Comparison of ENCODE assay signal across 19 cellular contexts in genomic region chr10:26642896-26643653, GRCh38. TPM values are rescaled to one million over a fixed set of nuclear protein-coding genes. Genes with fewer than 3 reads are reported as not detected.
A peak's percentile ranks its signal among the peaks of the same experiment; 100 is the strongest.
DNase-seq lines count a peak whose midpoint lies in the region; ATAC-seq, FAIRE-seq and TF ChIP-seq lines count a peak whose summit lies in the region.
"Had no signal": no experiment of that assay in that cellular context is flagged by ENCODE, and none has a peak within 500 bp of the region (broad histone marks: within the 10 kb centered on the region; RNA-seq: fewer than 3 reads in every experiment).

No MANE protein-coding gene starts in this region.

- no peak for TF ChIP-seq POLR2A in H1 (IDR thresholded peaks at IDR 0.05; ENCODE audit: control extremely low read depth in 1 of 2, low read depth in 2 of 2, low read length in 2 of 2)

- H3K79me1 ChIP-seq in H1 (ENCODE audit: low read depth, low read length), result no peaks in the 10 kb centered on the region

- no peak overlapping the region for H3K4ac ChIP-seq in H1 (replicated peaks; ENCODE audit: insufficient read length, low read depth, low read length)

- no peak overlapping the region for H2BK5ac ChIP-seq in H1 (ENCODE audit: low read depth, low read length)

- no peaks in the 10 kb centered on the region for H4K20me1 ChIP-seq in H1 (replicated peaks in 1 of 2; ENCODE audit: control insufficient read depth in 1 of 2, insufficient read depth in 2 of 2, low read length in 2 of 2)

- POLR2A ChIA-PET in H1 (lab: Charles Lee; ENCODE audit: partially characterized antibody), result interaction anchor here (0.6 kb wide), 1 partner anchor 22 kb away, joined by 3 read pairs; no protein-coding TSS in a partner anchor

- no peak overlapping the region for H4K5ac ChIP-seq in H1 (ENCODE audit: insufficient read length, low read depth, low read length)

- 87% methylated on average over 23 of the region's 32 CpGs; no CpG with 5 or more reads in 1 of the 2 experiments for WGBS in H1 (ENCODE audit: extremely low coverage in 1 of 2, insufficient coverage in 1 of 2, insufficient read length in 1 of 2, insufficient replicate concordance in 2 of 2, low coverage in 1 of 2, low lambda C conversion rate in 2 of 2, missing lambda C conversion rate in 1 of 2), 2 experiments

- H3K36me3 ChIP-seq in H1 (ENCODE audit: control insufficient read depth in 2 of 4, insufficient read depth in 4 of 4, low read length in 3 of 4), result no peaks in the 10 kb centered on the region
- H3K36me3 ChIP-seq: BE2C, SJSA1 had no signal

- H3K56ac ChIP-seq in H1 (replicated peaks; ENCODE audit: insufficient read length, low read depth, low read length), result no peak overlapping the region

- no peak overlapping the region for H3K27ac Mint-ChIP-seq in stimulated activated effector memory CD8-positive, alpha-beta T cell treated with anti-CD3 and anti-CD28 coated beads, Interleukin-12 subunit alpha, Interleukin-12 subunit beta, amount 100 ng/mL, for 72 hours
- H3K27ac Mint-ChIP-seq: CD4-positive, alpha-beta T cell had no signal

- H3K27me3 ChIP-seq in H1 (replicated peaks in 1 of 4; ENCODE audit: control insufficient read depth in 3 of 4, extremely low read depth in 1 of 4, insufficient read depth in 3 of 4, low read length in 3 of 4), result no peaks in the 10 kb centered on the region
- H3K27me3 ChIP-seq: BE2C, SJSA1 had no signal

- no peaks in the 10 kb centered on the region for H3K4me1 Mint-ChIP-seq in stimulated activated effector memory CD8-positive, alpha-beta T cell treated with anti-CD3 and anti-CD28 coated beads, Interleukin-12 subunit alpha, Interleukin-12 subunit beta, amount 100 ng/mL, for 72 hours
- H3K4me1 Mint-ChIP-seq: IgD-negative memory B cell had no signal

- no peaks in the 10 kb centered on the region for H3K36me3 Mint-ChIP-seq in stimulated activated effector memory CD8-positive, alpha-beta T cell treated with anti-CD3 and anti-CD28 coated beads, Interleukin-12 subunit alpha, Interleukin-12 subunit beta, amount 100 ng/mL, for 72 hours
- H3K36me3 Mint-ChIP-seq: IgD-negative memory B cell had no signal

- H3K79me2 ChIP-seq in H1 (ENCODE audit: control insufficient read depth in 1 of 2, insufficient read depth in 2 of 2, low read length in 2 of 2), result no peaks in the 10 kb centered on the region

- no peak overlapping the region for H3K4me2 ChIP-seq in H1 (ENCODE audit: insufficient read depth in 1 of 2, low read depth in 2 of 2, low read length in 2 of 2)

- CTCF ChIA-PET in H1 (lab: Charles Lee; ENCODE audit: partially characterized antibody), result interaction anchor here (0.6 kb wide), 1 partner anchor 239 kb away, joined by 3 read pairs; no protein-coding TSS in a partner anchor

- no peak overlapping the region for H3K4me3 ChIP-seq in H1 (ENCODE audit: extremely low read depth in 1 of 4, insufficient read depth in 2 of 4, low read depth in 3 of 4, low read length in 4 of 4)
- H3K4me3 ChIP-seq: SJSA1 had no signal

- no peak overlapping the region for H3K18ac ChIP-seq in H1 (ENCODE audit: extremely low read depth, low read length)

- no peaks in the 10 kb centered on the region for H3K9me3 Mint-ChIP-seq in stimulated activated effector memory CD8-positive, alpha-beta T cell treated with anti-CD3 and anti-CD28 coated beads, Interleukin-12 subunit alpha, Interleukin-12 subunit beta, amount 100 ng/mL, for 72 hours
- H3K9me3 Mint-ChIP-seq: CD4-positive, alpha-beta T cell; IgD-negative memory B cell had no signal

- H2AK5ac ChIP-seq in H1 (ENCODE audit: low read depth, low read length), result no peak overlapping the region

- H2AFZ ChIP-seq in H1 (ENCODE audit: low read length), result no peak overlapping the region

- no peaks in the 10 kb centered on the region for H3K23me2 ChIP-seq in H1 (ENCODE audit: low read depth, low read length)

- no peak for FAIRE-seq in H1 (lab: Jason Lieb, UNC)
- FAIRE-seq in frontal cortex (lab: Jason Lieb, UNC), result no peak

- peaks cover 0 to 2% (median 0%) of the 10 kb centered on the region in 4 experiments; a peak in 1 of 7 replicates for H3K4me1 ChIP-seq in H1 (replicated peaks in 1 of 4; ENCODE audit: control insufficient read depth in 3 of 4, insufficient read depth in 4 of 4, low read length in 3 of 4)
- H3K4me1 ChIP-seq: BE2C, SJSA1 had no signal

- no peaks in the 10 kb centered on the region for H3K9me3 ChIP-seq in H1 (ENCODE audit: insufficient read depth in 2 of 2, low read depth in 1 of 2, low read length in 1 of 2)
- H3K9me3 ChIP-seq: BE2C, SJSA1 had no signal

- no peak for TF ChIP-seq RAD21 in H1 (IDR thresholded peaks at IDR 0.05 in 1 of 2, conservative IDR thresholded peaks at IDR 0.05 in 1 of 2; ENCODE audit: low read depth in 2 of 2, low read length in 2 of 2)

- H2BK20ac ChIP-seq in H1 (ENCODE audit: low read length), result no peak overlapping the region

- no peak overlapping the region for H4K91ac ChIP-seq in H1 (replicated peaks; ENCODE audit: insufficient read length, low read length)

- H2BK15ac ChIP-seq in H1 (ENCODE audit: low read length), result no peak overlapping the region

- TF ChIP-seq EP300 in H1 (IDR thresholded peaks at IDR 0.05; ENCODE audit: borderline replicate concordance in 1 of 2, low read depth in 2 of 2, low read length in 2 of 2), result no peak

- H3K4me3 Mint-ChIP-seq in stimulated activated effector memory CD8-positive, alpha-beta T cell treated with anti-CD3 and anti-CD28 coated beads, Interleukin-12 subunit alpha, Interleukin-12 subunit beta, amount 100 ng/mL, for 72 hours, result no peak overlapping the region
- H3K4me3 Mint-ChIP-seq: CD4-positive, alpha-beta T cell; IgD-negative memory B cell had no signal

- no peak overlapping the region for H3K14ac ChIP-seq in H1 (ENCODE audit: insufficient read length)

- ATAC-seq in stimulated activated effector memory CD8-positive, alpha-beta T cell treated with anti-CD3 and anti-CD28 coated beads, Interleukin-12 subunit alpha, Interleukin-12 subunit beta, amount 100 ng/mL, for 72 hours, result peak; percentile 13
- no peak for ATAC-seq in GM21526 (IDR thresholded peaks at IDR 0.05; ENCODE audit: low FRiP score, unreplicated experiment)

- no peak overlapping the region for H3K9ac ChIP-seq in H1 (replicated peaks in 1 of 4; ENCODE audit: extremely low read depth in 1 of 4, low read depth in 3 of 4, low read length in 3 of 4)

- H2BK12ac ChIP-seq in H1 (ENCODE audit: low read depth, low read length), result 0 out of 2 replicates have a peak overlapping the region, but pooled peaks have one; percentile 3

- H3K27ac ChIP-seq in H1 (ENCODE audit: low read depth, low read length), result no peak overlapping the region
- H3K27ac ChIP-seq: 22Rv1, RWPE1, SJSA1 had no signal

- peak; percentile 51 for DNase-seq in DMS53 (lab: John Stamatoyannopoulos, UW)
- DNase-seq in DMS53 treated with DMSO at 0.1 percent for 48 hours (lab: John Stamatoyannopoulos, UW; ENCODE audit: unreplicated experiment), result no peak
- peak; percentile 70 for DNase-seq in NCI-H2227 (lab: John Stamatoyannopoulos, UW; ENCODE audit: unreplicated experiment)
- no peak for DNase-seq in H1 (ENCODE audit: low read depth in 1 of 2, low spot score in 2 of 2)
- DNase-seq in stimulated activated effector memory CD8-positive, alpha-beta T cell treated with anti-CD3 and anti-CD28 coated beads, Interleukin-12 subunit alpha, Interleukin-12 subunit beta, amount 100 ng/mL, for 72 hours (ENCODE audit: low spot score in 2 of 2), result no peak
- no peak for DNase-seq in NCI-H1092 treated with DMSO at 0.1 percent for 48 hours (lab: John Stamatoyannopoulos, UW)
- no peak for DNase-seq in frontal cortex (ENCODE audit: low spot score in 2 of 2)
- DNase-seq: BE2C; CD4-positive, alpha-beta T cell; NCI-H1436 treated with DMSO at 0.1 percent for 48 hours; NCI-H2107; NCI-H345; NCI-H526 treated with DMSO at 0.1 percent for 48 hours; NK-92 treated with Interleukin-12 subunit alpha and Interleukin-12 subunit beta, amount 100 ng/mL, for 24 hours had no signal

- H3K23ac ChIP-seq in H1 (ENCODE audit: insufficient read length), result no peak overlapping the region

- TF ChIP-seq CTCF in H1 (IDR thresholded peaks at IDR 0.05; ENCODE audit: control extremely low read depth in 1 of 3, insufficient read depth in 1 of 3, low read depth in 1 of 3, low read length in 3 of 3), result no peak

- no peak overlapping the region for H4K8ac ChIP-seq in H1 (ENCODE audit: extremely low read depth, insufficient read depth, low read length)

- no peak overlapping the region for H2BK120ac ChIP-seq in H1 (replicated peaks; ENCODE audit: low read depth, low read length)

TF ChIP-seq in H1, 55 proteins besides CTCF, POLR2A, EP300 and RAD21 (continues in another document):
- no peak for TF ChIP-seq ASH2L (IDR thresholded peaks at IDR 0.05; ENCODE audit: low read length)
- no peak for TF ChIP-seq CBX5 (IDR thresholded peaks at IDR 0.05; ENCODE audit: low read depth, low read length)
- TF ChIP-seq TEAD4 (IDR thresholded peaks at IDR 0.05; ENCODE audit: low read depth, low read length), result no peak
- TF ChIP-seq RBBP5 (IDR thresholded peaks at IDR 0.05; ENCODE audit: borderline replicate concordance, low read depth, low read length), result no peak
- no peak for TF ChIP-seq GABPA (IDR thresholded peaks at IDR 0.05; ENCODE audit: borderline replicate concordance, insufficient read depth, low read length)
- TF ChIP-seq SIRT6 (IDR thresholded peaks at IDR 0.05; ENCODE audit: low read length), result no peak
- TF ChIP-seq EGR1 (IDR thresholded peaks at IDR 0.05; ENCODE audit: borderline replicate concordance, low read depth, low read length), result no peak
- no peak for TF ChIP-seq ZNF274 (IDR thresholded peaks at IDR 0.05; ENCODE audit: borderline replicate concordance, extremely low read depth, low read length)
- TF ChIP-seq SIN3A (conservative IDR thresholded peaks at IDR 0.05 in 1 of 2, IDR thresholded peaks at IDR 0.05 in 1 of 2; ENCODE audit: low read depth in 1 of 2, low read length in 2 of 2), result no peak
- TF ChIP-seq MAFK (IDR thresholded peaks at IDR 0.05; ENCODE audit: low read depth, low read length), result no peak
- no peak for TF ChIP-seq TBP (IDR thresholded peaks at IDR 0.05; ENCODE audit: low read depth, low read length)
- TF ChIP-seq RNF2 (IDR thresholded peaks at IDR 0.05; ENCODE audit: borderline replicate concordance, low read depth, low read length, missing control alignments, poor library complexity, severe bottlenecking), result no peak
- no peak for TF ChIP-seq PHF8 (conservative IDR thresholded peaks at IDR 0.05; ENCODE audit: low read depth, low read length)
- no peak for TF ChIP-seq KDM5A (IDR thresholded peaks at IDR 0.05; ENCODE audit: low read length)
- no peak for TF ChIP-seq JUN (IDR thresholded peaks at IDR 0.05; ENCODE audit: low read depth, low read length)

RNA-seq across cellular contexts. Expression of gene PDSS1, which starts 54.4 kb away (rescaled TPM):
- total RNA-seq in H1 (2021; fragmentation: NEBNext Ultra II Directional; extraction: Animal tissue kit (Norgen Biotek cat#: 25700)), result 18.2 and 21.3 TPM in 2 replicates
- polyA plus RNA-seq in H1 (2011; rRNA removed), result 14.3 and 26.0 TPM in 2 replicates
- polyA plus RNA-seq in H1 (2011; cell fraction: cytosol; rRNA removed), result 16.5 TPM
- 16.6 TPM for polyA plus RNA-seq in H1 (2011; cell fraction: nucleus; rRNA removed)
- 11.1 to 15.8 TPM (median 12.7 TPM) in 4 replicates for polyA plus RNA-seq in H1 (2012, experiment 1 of 2)
- polyA plus RNA-seq in H1 (2012, experiment 2 of 2), result 4.0 TPM
- polyA plus RNA-seq in H1 (2013, experiment 1 of 2), result 12.6 TPM
- 12.1 TPM for polyA plus RNA-seq in H1 (2013, experiment 2 of 2)
- 20.6 and 29.8 TPM in 2 replicates for polyA minus RNA-seq in H1 (2011; rRNA and poly(A)+ RNA removed)
- 5.3 TPM for polyA minus RNA-seq in H1 (2011; cell fraction: cytosol; rRNA and poly(A)+ RNA removed)
- 13.6 TPM for polyA minus RNA-seq in H1 (2011; cell fraction: nucleus; rRNA and poly(A)+ RNA removed)
- 25.3 TPM for total RNA-seq in frontal cortex

Comparison
In these comparisons a context has a peak if more than half of its experiments do, and no peak if none do; other contexts are left out.
1. DNase-seq: peak in DMS53 (single experiment) and NCI-H2227 (single experiment); none in DMS53 treated with DMSO at 0.1 percent for 48 hours (single experiment), H1 (0 of 2), stimulated activated effector memory CD8-positive, alpha-beta T cell treated with anti-CD3 and anti-CD28 coated beads, Interleukin-12 subunit alpha, Interleukin-12 subunit beta, amount 100 ng/mL, for 72 hours (0 of 2), NCI-H1092 treated with DMSO at 0.1 percent for 48 hours (single experiment) and frontal cortex (0 of 2).